Comparison of ENCODE assay signal across 8 cellular contexts in genomic region chr10:79322616-79323566, GRCh38. TPM values are rescaled to one million over a fixed set of nuclear protein-coding genes. Genes with fewer than 3 reads are reported as not detected.
A peak's percentile ranks its signal among the peaks of the same experiment; 100 is the strongest.
DNase-seq lines count a peak whose midpoint lies in the region; ATAC-seq and TF ChIP-seq lines count a peak whose summit lies in the region.

No MANE protein-coding gene starts in this region.

- peak; percentile 91 for DNase-seq in AG10803 (ENCODE audit: low read depth)
- peak; percentile 22 for DNase-seq in NCI-H2196 treated with DMSO at 0.1 percent for 48 hours (lab: John Stamatoyannopoulos, UW; ENCODE audit: unreplicated experiment)
- DNase-seq in activated T-cell treated with anti-CD3 and anti-CD28 coated beads for 24 hours (ENCODE audit: low read depth), result peak; percentile 72
- peak in 1 of 2 donors; percentile 53 for DNase-seq in foreskin keratinocyte
- peak; percentile 63 for DNase-seq in stimulated activated CD4-positive, alpha-beta T cell treated with anti-CD3 and anti-CD28 coated beads, Interleukin-2, amount 100 ng/mL, for 48 hours
- no peak for DNase-seq in HPDE6-E6E7 (ENCODE audit: extremely low spot score)
- DNase-seq in COLO668 (lab: John Stamatoyannopoulos, UW; ENCODE audit: unreplicated experiment), result no peak

- no peak overlapping the region for H3K4me3 ChIP-seq in AG10803 (ENCODE audit: low read length)

- peak; percentile 57 for ATAC-seq in GM21737 (IDR thresholded peaks at IDR 0.05; ENCODE audit: unreplicated experiment)
- peak; percentile 11 for ATAC-seq in foreskin keratinocyte

- TF ChIP-seq CTCF in AG10803 (conservative IDR thresholded peaks at IDR 0.05; ENCODE audit: low read length), result no peak
- TF ChIP-seq CTCF in foreskin keratinocyte (conservative IDR thresholded peaks at IDR 0.05), result no peak

- peaks cover 34% of the 10 kb centered on the region for H3K4me1 ChIP-seq in foreskin keratinocyte

- no peaks in the 10 kb centered on the region for H3K27me3 ChIP-seq in foreskin keratinocyte

- H3K27ac ChIP-seq in foreskin keratinocyte, result peak overlapping the region; percentile 82

RNA-seq across cellular contexts. Expression of gene PPIF, which starts 24.4 kb away (rescaled TPM):
- 93.2 and 99.0 TPM in 2 replicates for total RNA-seq in foreskin keratinocyte
- polyA plus RNA-seq in foreskin keratinocyte, result 97.0 and 106 TPM in 2 replicates

Comparison
In these comparisons a context has a peak if more than half of its experiments do, and no peak if none do; other contexts are left out.
1. DNase-seq: peak in AG10803 (single experiment), NCI-H2196 treated with DMSO at 0.1 percent for 48 hours (single experiment), activated T-cell treated with anti-CD3 and anti-CD28 coated beads for 24 hours (single experiment) and stimulated activated CD4-positive, alpha-beta T cell treated with anti-CD3 and anti-CD28 coated beads, Interleukin-2, amount 100 ng/mL, for 48 hours (2 of 2); none in HPDE6-E6E7 (single experiment) and COLO668 (single experiment).